In genomic region chr10:122051609-122052385, GRCh38 we compare ENCODE assay signal across 7 cellular contexts.
DNase-seq lines count a peak whose midpoint lies in the region; ATAC-seq and TF ChIP-seq lines count a peak whose summit lies in the region.

No MANE protein-coding gene starts in this region.

- DNase-seq in T1000 (lab: John Stamatoyannopoulos, UW) (peak; percentile 58), cardiac muscle cell (ENCODE audit: low read depth in 1 of 2, low spot score in 1 of 2) (peak; percentile 76 to 77), gastrocnemius medialis (peak in 1 of 2 donors; percentile 52), T-helper 9 cell (no peak)

- H3K27me3 ChIP-seq in cardiac muscle cell (no peaks in the 10 kb centered on the region), gastrocnemius medialis (no peaks in the 10 kb centered on the region)

- peak; percentile 18 to 50 for ATAC-seq in gastrocnemius medialis
- ATAC-seq in HG03457 (IDR thresholded peaks at IDR 0.05; ENCODE audit: unreplicated experiment) = no peak
- ATAC-seq in GM19397 (IDR thresholded peaks at IDR 0.05; ENCODE audit: unreplicated experiment) = no peak

- POLR2A ChIA-PET in HEK293 (lab: Yijun Ruan, JAX) = interaction anchor here (0.7 kb wide), 1 partner anchor 191 kb away, joined by 3 read pairs; no protein-coding TSS in a partner anchor

- no peak for TF ChIP-seq POLR2A in gastrocnemius medialis (IDR thresholded peaks at IDR 0.05)

- H3K4me1 ChIP-seq in HEK293 (ENCODE audit: control insufficient read depth, insufficient read depth, low read length) (0 out of 2 replicates have a peak, but pooled peaks cover 2% of the 10 kb centered on the region), cardiac muscle cell (ENCODE audit: low read depth) (peaks cover 11% of the 10 kb centered on the region), gastrocnemius medialis (peaks cover 21 to 35% of the 10 kb centered on the region in 2 donors)

- H3K9me3 ChIP-seq in HEK293 (ENCODE audit: control insufficient read depth, insufficient read depth, low read depth, low read length) = no peaks in the 10 kb centered on the region
- H3K9me3 ChIP-seq in cardiac muscle cell (ENCODE audit: low read depth) = no peaks in the 10 kb centered on the region
- no peaks in the 10 kb centered on the region for H3K9me3 ChIP-seq in gastrocnemius medialis

- in situ Hi-C loops in gastrocnemius medialis (cut with MboI; ENCODE audit: low sequenced_read_pairs in 4 of 4) = loop anchor here (5.0 to 10.0 kb wide), 4 partner anchors 53 to 66 kb away; no protein-coding TSS in a partner anchor

- no peak for TF ChIP-seq CTCF in HEK293 (tag by site-specific recombination; IDR thresholded peaks at IDR 0.05)
- peak; percentile 85 for TF ChIP-seq CTCF in cardiac muscle cell (IDR thresholded peaks at IDR 0.05; ENCODE audit: low read depth, low read length)
- TF ChIP-seq CTCF in gastrocnemius medialis (IDR thresholded peaks at IDR 0.05 in 4 of 5, conservative IDR thresholded peaks at IDR 0.05 in 1 of 5) = peak; percentile 40 to 73 (median 71)

- H3K36me3 ChIP-seq in HEK293 (ENCODE audit: control insufficient read depth in 2 of 2, insufficient read depth in 1 of 2, low read length in 2 of 2) (no peaks in the 10 kb centered on the region; a peak in 1 of 3 replicates), cardiac muscle cell (no peaks in the 10 kb centered on the region), gastrocnemius medialis (no peaks in the 10 kb centered on the region)

- H3K27ac ChIP-seq in HEK293 (ENCODE audit: extremely low read depth, low read depth, low read length) (no peak overlapping the region), cardiac muscle cell (no peak overlapping the region), gastrocnemius medialis (peak overlapping the region; percentile 78 to 92 (median 87))

- H3K4me3 ChIP-seq in HEK293 (ENCODE audit: low read depth, low read length) (no peak overlapping the region), cardiac muscle cell (no peak overlapping the region), gastrocnemius medialis (no peak overlapping the region)

- CTCF ChIA-PET in HEK293 (lab: Yijun Ruan, JAX) = interaction anchor here (0.5 to 2.2 kb wide), 33 partner anchors 8 to 1307 kb away, joined by 3 to 11 read pairs (median 4); partner anchors contain the start of gene NSMCE4A

- intact Hi-C loops in gastrocnemius medialis (cut with DNase I; ENCODE audit: low total_unique reads) = loop anchor here (2.0 to 10.0 kb wide), 3 partner anchors 77 to 183 kb away; partner anchors contain the start of genes ATE1 and NSMCE4A

TF ChIP-seq in HEK293, 187 proteins besides CTCF, POLR2A, EP300 and RAD21:
- TF ChIP-seq ZBTB10 (tag by site-specific recombination; IDR thresholded peaks at IDR 0.05) = no peak
- TF ChIP-seq GLIS2 (tag by site-specific recombination; IDR thresholded peaks at IDR 0.05) = no peak
- TF ChIP-seq, protein P1, sequence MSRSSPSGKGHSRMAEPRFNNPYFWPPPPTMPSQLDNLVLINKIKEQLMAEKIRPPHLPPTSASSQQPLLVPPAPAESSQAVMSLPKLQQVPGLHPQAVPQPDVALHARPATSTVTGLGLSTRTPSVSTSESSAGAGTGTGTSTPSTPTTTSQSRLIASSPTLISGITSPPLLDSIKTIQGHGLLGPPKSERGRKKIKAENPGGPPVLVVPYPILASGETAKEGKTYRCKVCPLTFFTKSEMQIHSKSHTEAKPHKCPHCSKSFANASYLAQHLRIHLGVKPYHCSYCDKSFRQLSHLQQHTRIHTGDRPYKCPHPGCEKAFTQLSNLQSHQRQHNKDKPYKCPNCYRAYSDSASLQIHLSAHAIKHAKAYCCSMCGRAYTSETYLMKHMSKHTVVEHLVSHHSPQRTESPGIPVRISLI (tag by site-specific recombination; IDR thresholded peaks at IDR 0.05) = 0 out of 2 replicates have a peak, but pooled peaks have one; percentile 19
- TF ChIP-seq, protein P2, sequence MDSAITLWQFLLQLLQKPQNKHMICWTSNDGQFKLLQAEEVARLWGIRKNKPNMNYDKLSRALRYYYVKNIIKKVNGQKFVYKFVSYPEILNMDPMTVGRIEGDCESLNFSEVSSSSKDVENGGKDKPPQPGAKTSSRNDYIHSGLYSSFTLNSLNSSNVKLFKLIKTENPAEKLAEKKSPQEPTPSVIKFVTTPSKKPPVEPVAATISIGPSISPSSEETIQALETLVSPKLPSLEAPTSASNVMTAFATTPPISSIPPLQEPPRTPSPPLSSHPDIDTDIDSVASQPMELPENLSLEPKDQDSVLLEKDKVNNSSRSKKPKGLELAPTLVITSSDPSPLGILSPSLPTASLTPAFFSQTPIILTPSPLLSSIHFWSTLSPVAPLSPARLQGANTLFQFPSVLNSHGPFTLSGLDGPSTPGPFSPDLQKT (IDR thresholded peaks at IDR 0.05; ENCODE audit: borderline replicate concordance, low read depth, low read length) = no peak
- no peak for TF ChIP-seq YY1 (tag by site-specific recombination; IDR thresholded peaks at IDR 0.05)
- no peak for TF ChIP-seq ZNF544 (tag by site-specific recombination; IDR thresholded peaks at IDR 0.05)
- TF ChIP-seq ZBTB44 (tag by site-specific recombination; IDR thresholded peaks at IDR 0.05) = no peak
- TF ChIP-seq KLF8 (tag by site-specific recombination; IDR thresholded peaks at IDR 0.05) = no peak
- no peak for TF ChIP-seq ZBTB26 (tag by site-specific recombination; optimal IDR thresholded peaks at IDR 0.05)

Comparison
In these comparisons a context has a peak if more than half of its experiments do, and no peak if none do; other contexts are left out.
1. H3K27ac ChIP-seq: peak in gastrocnemius medialis (4 of 4); none in HEK293 (single experiment) and cardiac muscle cell (single experiment).
2. ATAC-seq: peak in gastrocnemius medialis (2 of 2); none in HG03457 (single experiment) and GM19397 (single experiment).